In genomic region chr11:126990716-126991480, GRCh38 we compare ENCODE assay signal across 9 cellular contexts. TPM values are rescaled to one million over a fixed set of nuclear protein-coding genes. Genes with fewer than 3 reads are reported as not detected.
DNase-seq lines count a peak whose midpoint lies in the region; ATAC-seq and TF ChIP-seq lines count a peak whose summit lies in the region.
"Had no signal": no experiment of that assay in that cellular context is flagged by ENCODE, and none has a peak within 500 bp of the region (broad histone marks: within the 10 kb centered on the region; RNA-seq: fewer than 3 reads in every experiment).

No MANE protein-coding gene starts in this region.

- in situ Hi-C loops in G401 (cut with HindIII; ENCODE audit: low sequenced_read_pairs), result no loop called here

- H3K79me2 ChIP-seq in osteoblast (ENCODE audit: insufficient read depth, low read length), result peaks cover 55% of the 10 kb centered on the region

- H3K4me3 ChIP-seq in MG63 (no peak overlapping the region), osteoblast (ENCODE audit: insufficient read depth, low read length) (peak overlapping the region; percentile 56), lower leg skin (ENCODE audit: low read depth, poor library complexity, severe bottlenecking) (no peak overlapping the region)
- H3K4me3 ChIP-seq: ovary had no signal

- H3K27ac ChIP-seq in osteoblast (ENCODE audit: low read depth, low read length), result peak overlapping the region; percentile 100
- H3K27ac ChIP-seq: ovary had no signal

- DNase-seq in G401 (ENCODE audit: low spot score) (peak; percentile 92), MG63 (peak; percentile 90), cerebellar cortex (ENCODE audit: low spot score) (peak; percentile 89), osteoblast (ENCODE audit: insufficient read length, low spot score, missing footprints) (no peak), NCI-H510A treated with DMSO at 0.1 percent for 48 hours (lab: John Stamatoyannopoulos, UW) (no peak), lower leg skin (ENCODE audit: low spot score in 2 of 2) (no peak), erythroblast (lab: John Stamatoyannopoulos, UW) (no peak)

- TF ChIP-seq POLR2A in lower leg skin (IDR thresholded peaks at IDR 0.05) (no peak), erythroblast (IDR thresholded peaks at IDR 0.05; ENCODE audit: low read length) (no peak)

- H3K36me3 ChIP-seq in MG63 (peaks cover 4% of the 10 kb centered on the region), osteoblast (ENCODE audit: insufficient read depth, low read length) (no peaks in the 10 kb centered on the region)
- H3K36me3 ChIP-seq: ovary had no signal

- peaks cover 50% of the 10 kb centered on the region for H3K4me1 ChIP-seq in osteoblast (ENCODE audit: insufficient read depth, low read length)

- ATAC-seq in GM18907 (IDR thresholded peaks at IDR 0.05; ENCODE audit: unreplicated experiment), result no peak

- H3K27me3 ChIP-seq in MG63 (no peaks in the 10 kb centered on the region), osteoblast (ENCODE audit: insufficient read depth, low read length) (no peaks in the 10 kb centered on the region)
- H3K27me3 ChIP-seq: ovary had no signal

- H3K9me3 ChIP-seq in MG63 (no peaks in the 10 kb centered on the region), osteoblast (ENCODE audit: low read depth, low read length) (no peaks in the 10 kb centered on the region)
- H3K9me3 ChIP-seq: ovary had no signal

- WGBS in lower leg skin, 2 donors, result 44 to 50% methylated on average over 11 of the region's 11 CpGs

- no peaks in the 10 kb centered on the region for H4K20me1 ChIP-seq in osteoblast (ENCODE audit: insufficient read depth, low read length)

- peak overlapping the region; percentile 63 for H2AFZ ChIP-seq in osteoblast (ENCODE audit: low read length)

- TF ChIP-seq CTCF in osteoblast (IDR thresholded peaks at IDR 0.05; ENCODE audit: extremely low read depth, low read depth, low read length) (peak; percentile 37), lower leg skin (IDR thresholded peaks at IDR 0.05) (no peak)

- intact Hi-C loops in lower leg skin (cut with DNase I; ENCODE audit: low total_unique reads), result loop anchor here (10.0 kb wide), 1 partner anchor 276 kb away; no protein-coding TSS in a partner anchor

- H3K4me2 ChIP-seq in osteoblast (ENCODE audit: insufficient read depth, low read length), result peak overlapping the region; percentile 81

RNA-seq across cellular contexts. Expression of gene KIRREL3, which starts 9.7 kb away (rescaled TPM):
- not detected in 2 replicates for total RNA-seq in G401 (2014; rRNA removed; shearing (Covaris generic))
- 2.8 and 11.7 TPM in 2 replicates for total RNA-seq in MG63 (2014; rRNA removed; shearing (Covaris generic); ENCODE audit: low replicate concordance)
- total RNA-seq in osteoblast, result 3.6 and 4.4 TPM in 2 replicates
- total RNA-seq in lower leg skin, result under 1 TPM in 1 of 4 donors, not detected in 3; 0.13 TPM

Comparison
In these comparisons a context has a peak if more than half of its experiments do, and no peak if none do; other contexts are left out.
1. DNase-seq: peak in G401 (single experiment), MG63 (single experiment) and cerebellar cortex (single experiment); none in osteoblast (single experiment), NCI-H510A treated with DMSO at 0.1 percent for 48 hours (single experiment), lower leg skin (0 of 2) and erythroblast (0 of 2).